Comparison of ENCODE assay signal across 11 cellular contexts in genomic region chr13:97258801-97259200, GRCh38. TPM values are rescaled to one million over a fixed set of nuclear protein-coding genes. Genes with fewer than 3 reads are reported as not detected.
DNase-seq lines count a peak whose midpoint lies in the region; ATAC-seq and TF ChIP-seq lines count a peak whose summit lies in the region.
"Had no signal": no experiment of that assay in that cellular context is flagged by ENCODE, and none has a peak within 500 bp of the region (broad histone marks: within the 10 kb centered on the region; RNA-seq: fewer than 3 reads in every experiment).

No MANE protein-coding gene starts in this region.

- H3K4me3 ChIP-seq in esophagus muscularis mucosa (no peak overlapping the region), psoas muscle (no peak overlapping the region), testis (no peak overlapping the region)
- H3K4me3 ChIP-seq: MG63 had no signal

- TF ChIP-seq POLR2A in esophagus muscularis mucosa (IDR thresholded peaks at IDR 0.05; ENCODE audit: low read depth): no peak
- TF ChIP-seq POLR2A in testis (IDR thresholded peaks at IDR 0.05): no peak

- 64% methylated on average over 2 of the region's 2 CpGs for WGBS in esophagus muscularis mucosa
- 64 to 72% (median 65%) methylated on average over 2 of the region's 2 CpGs for WGBS in psoas muscle, 3 donors
- WGBS in testis, 2 donors: 91 to 100% methylated on average over 1 to 2 of the region's 2 CpGs

- peak; percentile 71 for DNase-seq in EL
- DNase-seq in RWPE1 (ENCODE audit: low spot score): no peak
- DNase-seq in esophagus muscularis mucosa (ENCODE audit: extremely low spot score): no peak
- DNase-seq in psoas muscle: no peak
- DNase-seq in NCI-H2107 treated with DMSO at 0.1 percent for 48 hours (lab: John Stamatoyannopoulos, UW; ENCODE audit: unreplicated experiment): no peak
- DNase-seq in testis: no peak
- DNase-seq: activated CD4-positive, alpha-beta T cell treated with anti-CD3 and anti-CD28 coated beads for 4 hours; DND-41; MG63 had no signal

- no peak for ATAC-seq in psoas muscle
- ATAC-seq in HG02763 (IDR thresholded peaks at IDR 0.05; ENCODE audit: unreplicated experiment): no peak
- no peak for ATAC-seq in GM21528 (IDR thresholded peaks at IDR 0.05; ENCODE audit: low FRiP score, unreplicated experiment)

- no peak for TF ChIP-seq EP300 in esophagus muscularis mucosa (IDR thresholded peaks at IDR 0.05)

- POLR2A ChIA-PET in RWPE1 (lab: Yijun Ruan, JAX; ENCODE audit: low non-redundant PET): no interaction called here

- no peaks in the 10 kb centered on the region for H3K9me3 ChIP-seq in esophagus muscularis mucosa
- no peaks in the 10 kb centered on the region for H3K9me3 ChIP-seq in psoas muscle
- no peaks in the 10 kb centered on the region for H3K9me3 ChIP-seq in testis
- H3K9me3 ChIP-seq: MG63 had no signal

- H3K4me1 ChIP-seq in esophagus muscularis mucosa (peaks cover 93 to 99% (median 97%) of the 10 kb centered on the region in 4 donors), psoas muscle (peaks cover 89% of the 10 kb centered on the region), testis (peaks cover 27% of the 10 kb centered on the region)

- intact Hi-C loops in esophagus muscularis mucosa (cut with DNase I): no loop called here
- intact Hi-C loops in psoas muscle (cut with DNase I): no loop called here
- intact Hi-C loops in testis (cut with DNase I; ENCODE audit: low total_unique reads): no loop called here

- TF ChIP-seq CTCF in RWPE1 (conservative IDR thresholded peaks at IDR 0.05; ENCODE audit: low read depth) (no peak), esophagus muscularis mucosa (IDR thresholded peaks at IDR 0.05) (no peak), psoas muscle (IDR thresholded peaks at IDR 0.05) (no peak), testis (IDR thresholded peaks at IDR 0.05) (no peak)

- CTCF ChIA-PET in RWPE1 (lab: Yijun Ruan, JAX): no interaction called here

- H3K36me3 ChIP-seq in esophagus muscularis mucosa: no peaks in the 10 kb centered on the region
- no peaks in the 10 kb centered on the region for H3K36me3 ChIP-seq in psoas muscle (ENCODE audit: insufficient read depth in 1 of 2, low read depth in 1 of 2)
- H3K36me3 ChIP-seq in testis (ENCODE audit: low read depth, missing control alignments): no peaks in the 10 kb centered on the region

- H3K27me3 ChIP-seq in esophagus muscularis mucosa (no peaks in the 10 kb centered on the region), psoas muscle (ENCODE audit: insufficient read depth in 3 of 3, low read length in 2 of 3) (no peaks in the 10 kb centered on the region), testis (no peaks in the 10 kb centered on the region)
- H3K27me3 ChIP-seq: MG63 had no signal

- peak overlapping the region; percentile 70 for H3K27ac ChIP-seq in RWPE1
- peak overlapping the region; percentile 56 to 76 (median 70) for H3K27ac ChIP-seq in esophagus muscularis mucosa (replicated peaks in 1 of 4)
- peak overlapping the region; percentile 83 for H3K27ac ChIP-seq in psoas muscle
- H3K27ac ChIP-seq in testis: peak overlapping the region in 1 of 2 donors; percentile 38

RNA-seq across cellular contexts. Expression of gene MBNL2, which starts 36.7 kb away (rescaled TPM):
- 100 to 1,000 TPM in 2 of 4 donors, 10 to 100 TPM in 2; 92.8 to 132 (median 101) TPM for total RNA-seq in esophagus muscularis mucosa
- 10 to 100 TPM; 54.3 to 93.1 (median 77.8) TPM for total RNA-seq in psoas muscle
- polyA plus RNA-seq in psoas muscle: 10 to 100 TPM; 13.3 to 61.9 (median 27.4) TPM
- 10 to 100 TPM; 69.4 to 83.0 TPM for total RNA-seq in testis
- 21.5 TPM for polyA plus RNA-seq in testis (ENCODE audit: insufficient read depth, low read depth, low replicate concordance)
